In genomic region chr12:130827432-130827831, GRCh38 we compare ENCODE assay signal across 15 cellular contexts. TPM values are rescaled to one million over a fixed set of nuclear protein-coding genes. Genes with fewer than 3 reads are reported as not detected.
DNase-seq lines count a peak whose midpoint lies in the region; ATAC-seq and TF ChIP-seq lines count a peak whose summit lies in the region.
"Had no signal": no experiment of that assay in that cellular context is flagged by ENCODE, and none has a peak within 500 bp of the region (broad histone marks: within the 10 kb centered on the region; RNA-seq: fewer than 3 reads in every experiment).

No MANE protein-coding gene starts in this region.

- H3K36me3 Mint-ChIP-seq in activated T-helper 1 cell treated with anti-CD3 and anti-CD28 coated beads, Interleukin-12 subunit alpha, Interleukin-12 subunit beta, Interleukin-2, Interleukin-4 antibody, amounts not matched to agents 30 ng/mL and 10 ng/mL and 1 ng/mL, durations not matched to agents 14 hours and 24 hours and 36 hours (ENCODE audit: low read depth), result peaks cover 5% of the 10 kb centered on the region
- H3K36me3 Mint-ChIP-seq in stimulated activated naive B cell treated with anti-CD40 and anti-IgM and Interleukin-4, amounts not matched to agents 10 μg/mL and 1 μg/mL and 100 μg/mL, for 72 hours, result peaks cover 11 to 15% of the 10 kb centered on the region in 2 donors

- no peaks in the 10 kb centered on the region for H3K9me3 Mint-ChIP-seq in activated T-helper 1 cell treated with anti-CD3 and anti-CD28 coated beads, Interleukin-12 subunit alpha, Interleukin-12 subunit beta, Interleukin-2, Interleukin-4 antibody, amounts not matched to agents 30 ng/mL and 10 ng/mL and 1 ng/mL, durations not matched to agents 14 hours and 24 hours and 36 hours
- H3K9me3 Mint-ChIP-seq in stimulated activated naive B cell treated with anti-CD40 and anti-IgM and Interleukin-4, amounts not matched to agents 10 μg/mL and 1 μg/mL and 100 μg/mL, for 72 hours, result no peaks in the 10 kb centered on the region
- H3K9me3 Mint-ChIP-seq: stimulated activated effector memory CD8-positive, alpha-beta T cell treated with anti-CD3 and anti-CD28 coated beads, Interleukin-12 subunit alpha, Interleukin-12 subunit beta, amount 100 ng/mL, for 72 hours had no signal

- H3K4me1 Mint-ChIP-seq in activated T-helper 1 cell treated with anti-CD3 and anti-CD28 coated beads, Interleukin-12 subunit alpha, Interleukin-12 subunit beta, Interleukin-2, Interleukin-4 antibody, amounts not matched to agents 30 ng/mL and 10 ng/mL and 1 ng/mL, durations not matched to agents 14 hours and 24 hours and 36 hours (ENCODE audit: low read depth), result peaks cover 11% of the 10 kb centered on the region
- H3K4me1 Mint-ChIP-seq in stimulated activated naive B cell treated with anti-CD40 and anti-IgM and Interleukin-4, amounts not matched to agents 10 μg/mL and 1 μg/mL and 100 μg/mL, for 72 hours, result peaks cover 19 to 32% of the 10 kb centered on the region in 2 donors

- intact Hi-C loops in activated T-helper 1 cell treated with anti-CD3 and anti-CD28 coated beads, Interleukin-12 subunit alpha, Interleukin-12 subunit beta, Interleukin-2, Interleukin-4 antibody, amounts not matched to agents 30 ng/mL and 10 ng/mL and 1 ng/mL, durations not matched to agents 14 hours and 24 hours and 36 hours (cut with micrococcal nuclease), result loop anchor here (2.0 kb wide), 1 partner anchor 305 kb away; no protein-coding TSS in a partner anchor

- H3K27ac Mint-ChIP-seq in activated T-helper 1 cell treated with anti-CD3 and anti-CD28 coated beads, Interleukin-12 subunit alpha, Interleukin-12 subunit beta, Interleukin-2, Interleukin-4 antibody, amounts not matched to agents 30 ng/mL and 10 ng/mL and 1 ng/mL, durations not matched to agents 14 hours and 24 hours and 36 hours, result peak overlapping the region; percentile 55
- no peak overlapping the region for H3K27ac Mint-ChIP-seq in stimulated activated naive B cell treated with anti-CD40 and anti-IgM and Interleukin-4, amounts not matched to agents 10 μg/mL and 1 μg/mL and 100 μg/mL, for 72 hours
- H3K27ac Mint-ChIP-seq: stimulated activated effector memory CD8-positive, alpha-beta T cell treated with anti-CD3 and anti-CD28 coated beads, Interleukin-12 subunit alpha, Interleukin-12 subunit beta, amount 100 ng/mL, for 72 hours had no signal

- peak; percentile 31 to 53 for ATAC-seq in stimulated activated naive B cell treated with anti-CD40 and anti-IgM and Interleukin-4, amounts not matched to agents 10 μg/mL and 1 μg/mL and 100 μg/mL, for 72 hours (replicated peaks)
- no peak for ATAC-seq in GM18505 (IDR thresholded peaks at IDR 0.05; ENCODE audit: unreplicated experiment)
- no peak for ATAC-seq in GM18873 (IDR thresholded peaks at IDR 0.05; ENCODE audit: low FRiP score, unreplicated experiment)
- ATAC-seq: stimulated activated effector memory CD8-positive, alpha-beta T cell treated with anti-CD3 and anti-CD28 coated beads, Interleukin-12 subunit alpha, Interleukin-12 subunit beta, amount 100 ng/mL, for 72 hours had no signal

- DNase-seq in HCEC 1CT (peak; percentile 8), iris pigment epithelial cell (ENCODE audit: low read depth) (peak; percentile 72), NCI-H2171 treated with DMSO at 0.1 percent for 48 hours (lab: John Stamatoyannopoulos, UW) (no peak), mucosa of gallbladder (ENCODE audit: low spot score) (no peak)
- no peak for DNase-seq in activated T-helper 1 cell treated with anti-CD3 and anti-CD28 coated beads, Interleukin-12 subunit alpha, Interleukin-12 subunit beta, Interleukin-2, Interleukin-4 antibody, amounts not matched to agents 30 ng/mL and 10 ng/mL and 1 ng/mL, durations not matched to agents 14 hours and 24 hours and 36 hours (ENCODE audit: low spot score)
- DNase-seq in stimulated activated naive B cell treated with anti-CD40 and anti-IgM and Interleukin-4, amounts not matched to agents 10 μg/mL and 1 μg/mL and 100 μg/mL, for 72 hours, result no peak
- DNase-seq: activated CD4-positive, alpha-beta T cell treated with anti-CD3 and anti-CD28 coated beads, Interleukin-2, amount 50 U/mL, for 48 hours; activated gamma-delta T cell; GDM1; mesendoderm; T-helper 9 cell had no signal

- TF ChIP-seq POLR2A in GM18505 (IDR thresholded peaks at IDR 0.05; ENCODE audit: borderline replicate concordance, extremely low read depth, insufficient read depth, insufficient read length), result no peak

- H3K4me3 Mint-ChIP-seq in activated T-helper 1 cell treated with anti-CD3 and anti-CD28 coated beads, Interleukin-12 subunit alpha, Interleukin-12 subunit beta, Interleukin-2, Interleukin-4 antibody, amounts not matched to agents 30 ng/mL and 10 ng/mL and 1 ng/mL, durations not matched to agents 14 hours and 24 hours and 36 hours, result no peak overlapping the region
- H3K4me3 Mint-ChIP-seq in stimulated activated naive B cell treated with anti-CD40 and anti-IgM and Interleukin-4, amounts not matched to agents 10 μg/mL and 1 μg/mL and 100 μg/mL, for 72 hours, result no peak overlapping the region
- H3K4me3 Mint-ChIP-seq: CD14-positive monocyte; stimulated activated effector memory CD8-positive, alpha-beta T cell treated with anti-CD3 and anti-CD28 coated beads, Interleukin-12 subunit alpha, Interleukin-12 subunit beta, amount 100 ng/mL, for 72 hours had no signal

- H3K27me3 Mint-ChIP-seq in activated T-helper 1 cell treated with anti-CD3 and anti-CD28 coated beads, Interleukin-12 subunit alpha, Interleukin-12 subunit beta, Interleukin-2, Interleukin-4 antibody, amounts not matched to agents 30 ng/mL and 10 ng/mL and 1 ng/mL, durations not matched to agents 14 hours and 24 hours and 36 hours (ENCODE audit: insufficient read depth), result no peaks in the 10 kb centered on the region
- H3K27me3 Mint-ChIP-seq in stimulated activated naive B cell treated with anti-CD40 and anti-IgM and Interleukin-4, amounts not matched to agents 10 μg/mL and 1 μg/mL and 100 μg/mL, for 72 hours, result no peaks in the 10 kb centered on the region

RNA-seq across cellular contexts. Expression of gene STX2, which starts 11.6 kb away (rescaled TPM):
- total RNA-seq in activated T-helper 1 cell treated with anti-CD3 and anti-CD28 coated beads, Interleukin-12 subunit alpha, Interleukin-12 subunit beta, Interleukin-2, Interleukin-4 antibody, amounts not matched to agents 30 ng/mL and 10 ng/mL and 1 ng/mL, durations not matched to agents 14 hours and 24 hours and 36 hours, result 15.9 and 17.9 TPM in 2 replicates
- total RNA-seq in mucosa of gallbladder, result 16.2 TPM

RNA-seq across cellular contexts. Expression of gene RAN, which starts 44.4 kb away (rescaled TPM):
- 1,823 and 1,852 TPM in 2 replicates for total RNA-seq in activated T-helper 1 cell treated with anti-CD3 and anti-CD28 coated beads, Interleukin-12 subunit alpha, Interleukin-12 subunit beta, Interleukin-2, Interleukin-4 antibody, amounts not matched to agents 30 ng/mL and 10 ng/mL and 1 ng/mL, durations not matched to agents 14 hours and 24 hours and 36 hours
- total RNA-seq in mucosa of gallbladder, result 318 TPM

Comparison
In these comparisons a context has a peak if more than half of its experiments do, and no peak if none do; other contexts are left out.
1. DNase-seq: peak in HCEC 1CT (single experiment) and iris pigment epithelial cell (single experiment); none in activated T-helper 1 cell treated with anti-CD3 and anti-CD28 coated beads, Interleukin-12 subunit alpha, Interleukin-12 subunit beta, Interleukin-2, Interleukin-4 antibody, amounts not matched to agents 30 ng/mL and 10 ng/mL and 1 ng/mL, durations not matched to agents 14 hours and 24 hours and 36 hours (single experiment), stimulated activated naive B cell treated with anti-CD40 and anti-IgM and Interleukin-4, amounts not matched to agents 10 μg/mL and 1 μg/mL and 100 μg/mL, for 72 hours (single experiment), NCI-H2171 treated with DMSO at 0.1 percent for 48 hours (single experiment) and mucosa of gallbladder (single experiment).
2. ATAC-seq: peak in stimulated activated naive B cell treated with anti-CD40 and anti-IgM and Interleukin-4, amounts not matched to agents 10 μg/mL and 1 μg/mL and 100 μg/mL, for 72 hours (2 of 2); none in GM18505 (single experiment) and GM18873 (single experiment).